In genomic region chr7:140349172-140349771, GRCh38 we compare ENCODE assay signal across 9 cellular contexts. TPM values are rescaled to one million over a fixed set of nuclear protein-coding genes. Genes with fewer than 3 reads are reported as not detected.
A peak's percentile ranks its signal among the peaks of the same experiment; 100 is the strongest.
DNase-seq lines count a peak whose midpoint lies in the region; ATAC-seq and TF ChIP-seq lines count a peak whose summit lies in the region.
"Had no signal": no experiment of that assay in that cellular context is flagged by ENCODE, and none has a peak within 500 bp of the region (broad histone marks: within the 10 kb centered on the region; RNA-seq: fewer than 3 reads in every experiment).

No MANE protein-coding gene starts in this region.

- peak overlapping the region; percentile 72 for H2AFZ ChIP-seq in GM23248

- TF ChIP-seq CTCF in left ventricle myocardium inferior (IDR thresholded peaks at IDR 0.05; ENCODE audit: borderline replicate concordance) (no peak), ascending aorta (IDR thresholded peaks at IDR 0.05) (no peak)
- TF ChIP-seq CTCF in CD8-positive, alpha-beta T cell (IDR thresholded peaks at IDR 0.05), result no peak

- ATAC-seq in CD8-positive, alpha-beta T cell, result no peak
- ATAC-seq in esophagus mucosa, result no peak
- ATAC-seq: gastroesophageal sphincter had no signal

- H3K36me3 Mint-ChIP-seq in activated naive CD8-positive, alpha-beta T cell treated with anti-CD3 and anti-CD28 coated beads for 36 hours, result peaks cover 11% of the 10 kb centered on the region
- peaks cover 76% of the 10 kb centered on the region for H3K36me3 Mint-ChIP-seq in CD8-positive, alpha-beta T cell

- H3K9me3 ChIP-seq in GM23248 (ENCODE audit: low read depth) (no peaks in the 10 kb centered on the region), left ventricle myocardium inferior (replicated peaks) (no peaks in the 10 kb centered on the region), skeletal muscle tissue (ENCODE audit: control insufficient read depth in 3 of 3, low read length in 3 of 3) (no peaks in the 10 kb centered on the region), ascending aorta (no peaks in the 10 kb centered on the region)
- H3K9me3 ChIP-seq in CD8-positive, alpha-beta T cell (ENCODE audit: low read length), result no peaks in the 10 kb centered on the region
- H3K9me3 ChIP-seq: gastroesophageal sphincter, SJCRH30 had no signal

- peak overlapping the region; percentile 57 for H3K4me3 ChIP-seq in GM23248
- peak overlapping the region; percentile 30 for H3K4me3 ChIP-seq in left ventricle myocardium inferior
- peak overlapping the region in 1 of 3 donors; percentile 17 for H3K4me3 ChIP-seq in skeletal muscle tissue (ENCODE audit: low read length in 3 of 3)
- H3K4me3 ChIP-seq in CD8-positive, alpha-beta T cell (ENCODE audit: low read depth, low read length), result no peak overlapping the region
- no peak overlapping the region for H3K4me3 ChIP-seq in ascending aorta
- H3K4me3 ChIP-seq: gastroesophageal sphincter, SJCRH30 had no signal

- no peaks in the 10 kb centered on the region for H3K79me2 ChIP-seq in GM23248 (ENCODE audit: insufficient read depth)

- peak overlapping the region; percentile 98 for H3K27ac ChIP-seq in GM23248
- peak overlapping the region; percentile 34 for H3K27ac ChIP-seq in left ventricle myocardium inferior (replicated peaks)
- H3K27ac ChIP-seq in skeletal muscle tissue (ENCODE audit: low read depth, low read length), result peak overlapping the region; percentile 59
- no peak overlapping the region for H3K27ac ChIP-seq in CD8-positive, alpha-beta T cell (ENCODE audit: low read depth, low read length)
- no peak overlapping the region for H3K27ac ChIP-seq in ascending aorta
- H3K27ac ChIP-seq: SJCRH30 had no signal

- intact Hi-C loops in left ventricle myocardium inferior (cut with micrococcal nuclease) (no loop called here), ascending aorta (cut with DNase I) (no loop called here)
- intact Hi-C loops in CD8-positive, alpha-beta T cell (cut with DNase I, micrococcal nuclease), result no loop called here

- in situ Hi-C loops in GM23248 (cut with MboI), result loop anchor here (25.0 kb wide), 1 partner anchor 712 kb away; no protein-coding TSS in a partner anchor

- no peaks in the 10 kb centered on the region for H4K20me1 ChIP-seq in GM23248 (ENCODE audit: insufficient read depth)

- H3K4me3 Mint-ChIP-seq in activated naive CD8-positive, alpha-beta T cell treated with anti-CD3 and anti-CD28 coated beads for 36 hours, result no peak overlapping the region
- H3K4me3 Mint-ChIP-seq in CD8-positive, alpha-beta T cell, result no peak overlapping the region

- peaks cover 27% of the 10 kb centered on the region for H3F3A ChIP-seq in GM23248 (ENCODE audit: insufficient read depth)

- 4 to 6% methylated on average over 7 of the region's 7 CpGs for WGBS in GM23248 (ENCODE audit: low coverage in 1 of 2, low lambda C conversion rate in 2 of 2, missing lambda C conversion rate in 2 of 2), 2 experiments

- POLR2A ChIA-PET in CD8-positive, alpha-beta T cell (lab: Charles Lee), result interaction anchor here (0.8 kb wide), 1 partner anchor 56 kb away, joined by 4 read pairs; no protein-coding TSS in a partner anchor

- H3K4me1 ChIP-seq in GM23248 (ENCODE audit: insufficient read depth) (peaks cover 21% of the 10 kb centered on the region), left ventricle myocardium inferior (peaks cover 15% of the 10 kb centered on the region), skeletal muscle tissue (ENCODE audit: control insufficient read depth in 3 of 3, insufficient read depth in 3 of 3, low read length in 3 of 3) (peaks cover 0 to 3% (median 0%) of the 10 kb centered on the region in 3 donors), ascending aorta (no peaks in the 10 kb centered on the region)
- no peaks in the 10 kb centered on the region for H3K4me1 ChIP-seq in CD8-positive, alpha-beta T cell (ENCODE audit: insufficient read depth, low read length)
- H3K4me1 ChIP-seq: SJCRH30 had no signal

- CTCF ChIA-PET in CD8-positive, alpha-beta T cell (lab: Charles Lee), result no interaction called here

- DNase-seq in GM23248, result peak; percentile 79
- no peak for DNase-seq in activated naive CD8-positive, alpha-beta T cell treated with anti-CD3 and anti-CD28 coated beads for 36 hours
- DNase-seq in left ventricle myocardium inferior, result no peak
- no peak for DNase-seq in CD8-positive, alpha-beta T cell
- DNase-seq in ascending aorta (ENCODE audit: low spot score in 2 of 2), result no peak
- DNase-seq: SJCRH30 had no signal

- H3K4me2 ChIP-seq in GM23248 (ENCODE audit: unreplicated experiment), result peak overlapping the region; percentile 72

- H3K27ac Mint-ChIP-seq in activated naive CD8-positive, alpha-beta T cell treated with anti-CD3 and anti-CD28 coated beads for 36 hours, result peak overlapping the region; percentile 3
- H3K27ac Mint-ChIP-seq in CD8-positive, alpha-beta T cell, result no peak overlapping the region

- H3K4me1 Mint-ChIP-seq in activated naive CD8-positive, alpha-beta T cell treated with anti-CD3 and anti-CD28 coated beads for 36 hours, result peaks cover 8% of the 10 kb centered on the region
- no peaks in the 10 kb centered on the region for H3K4me1 Mint-ChIP-seq in CD8-positive, alpha-beta T cell (ENCODE audit: low read depth)

- H3K9me2 ChIP-seq in GM23248 (ENCODE audit: insufficient read depth), result no peaks in the 10 kb centered on the region

- H3K27me3 Mint-ChIP-seq in activated naive CD8-positive, alpha-beta T cell treated with anti-CD3 and anti-CD28 coated beads for 36 hours, result no peaks in the 10 kb centered on the region
- H3K27me3 Mint-ChIP-seq in CD8-positive, alpha-beta T cell (ENCODE audit: low read depth), result no peaks in the 10 kb centered on the region

- no peaks in the 10 kb centered on the region for H3K27me3 ChIP-seq in GM23248 (replicated peaks; ENCODE audit: insufficient read depth)
- H3K27me3 ChIP-seq in left ventricle myocardium inferior (ENCODE audit: low read depth), result no peaks in the 10 kb centered on the region
- no peaks in the 10 kb centered on the region for H3K27me3 ChIP-seq in skeletal muscle tissue (ENCODE audit: control insufficient read depth in 3 of 3, insufficient read depth in 3 of 3, low read length in 3 of 3)
- H3K27me3 ChIP-seq in CD8-positive, alpha-beta T cell (ENCODE audit: insufficient read depth, low read length), result no peaks in the 10 kb centered on the region
- no peaks in the 10 kb centered on the region for H3K27me3 ChIP-seq in ascending aorta
- H3K27me3 ChIP-seq: gastroesophageal sphincter, SJCRH30 had no signal

- H3K36me3 ChIP-seq in GM23248 (ENCODE audit: low read depth) (peaks cover 10% of the 10 kb centered on the region; the same call in 1 of the 2 replicates), left ventricle myocardium inferior (peaks cover 59% of the 10 kb centered on the region), skeletal muscle tissue (ENCODE audit: control insufficient read depth in 3 of 3, insufficient read depth in 3 of 3, low read length in 3 of 3) (peaks cover 0 to 37% (median 22%) of the 10 kb centered on the region in 3 donors), ascending aorta (peaks cover 26 to 83% of the 10 kb centered on the region in 2 donors)
- H3K36me3 ChIP-seq in CD8-positive, alpha-beta T cell (ENCODE audit: insufficient read depth, low read length), result peaks cover 32% of the 10 kb centered on the region

- H3K9me3 Mint-ChIP-seq in activated naive CD8-positive, alpha-beta T cell treated with anti-CD3 and anti-CD28 coated beads for 36 hours, result no peaks in the 10 kb centered on the region
- H3K9me3 Mint-ChIP-seq in CD8-positive, alpha-beta T cell, result no peaks in the 10 kb centered on the region

- H3K9ac ChIP-seq in GM23248 (peak overlapping the region; percentile 84), skeletal muscle tissue (ENCODE audit: low read depth in 1 of 3, low read length in 3 of 3) (no peak overlapping the region)

RNA-seq across cellular contexts. Expression of gene SLC37A3, which starts 49.1 kb away (rescaled TPM):
- 61.7 and 64.5 TPM in 2 replicates for total RNA-seq in GM23248 (2014; rRNA removed; shearing (Covaris generic))
- 39.8 and 44.8 TPM in 2 replicates for polyA plus RNA-seq in GM23248 (2016; fragmentation: Nextera tagmentation; extraction: Ambion mirVana)
- 10 to 100 TPM; 26.2 to 27.2 TPM for total RNA-seq in activated naive CD8-positive, alpha-beta T cell treated with anti-CD3 and anti-CD28 coated beads for 36 hours
- total RNA-seq in left ventricle myocardium inferior (7.5 TPM), skeletal muscle tissue (73.6 TPM), esophagus mucosa (14.4 TPM), ascending aorta (15.0 TPM)
- 10 to 100 TPM; 28.4 to 32.1 TPM for total RNA-seq in CD8-positive, alpha-beta T cell

RNA-seq across cellular contexts. Expression of gene RAB19, which starts 54.6 kb away (rescaled TPM):
- not detected in 2 replicates for total RNA-seq in GM23248 (2014; rRNA removed; shearing (Covaris generic))
- not detected in 2 replicates for polyA plus RNA-seq in GM23248 (2016; fragmentation: Nextera tagmentation; extraction: Ambion mirVana)
- total RNA-seq in activated naive CD8-positive, alpha-beta T cell treated with anti-CD3 and anti-CD28 coated beads for 36 hours, result 1 to 10 TPM; 6.8 to 7.6 TPM
- total RNA-seq in left ventricle myocardium inferior (not detected), skeletal muscle tissue (0.52 TPM), esophagus mucosa (0.20 TPM), ascending aorta (not detected)
- 1 to 10 TPM; 1.9 to 4.2 TPM for total RNA-seq in CD8-positive, alpha-beta T cell
- total RNA-seq: gastroesophageal sphincter, SJCRH30 had no signal

Comparison
In these comparisons a context has a peak if more than half of its experiments do, and no peak if none do; other contexts are left out.
1. H3K27ac ChIP-seq: peak in GM23248 (single experiment), left ventricle myocardium inferior (single experiment) and skeletal muscle tissue (single experiment); none in CD8-positive, alpha-beta T cell (single experiment) and ascending aorta (0 of 2).
2. H3K4me3 ChIP-seq: peak in GM23248 (single experiment) and left ventricle myocardium inferior (single experiment); none in CD8-positive, alpha-beta T cell (single experiment) and ascending aorta (0 of 2).